Comparison of ENCODE assay signal across 10 cellular contexts in the genomic region with DNA sequence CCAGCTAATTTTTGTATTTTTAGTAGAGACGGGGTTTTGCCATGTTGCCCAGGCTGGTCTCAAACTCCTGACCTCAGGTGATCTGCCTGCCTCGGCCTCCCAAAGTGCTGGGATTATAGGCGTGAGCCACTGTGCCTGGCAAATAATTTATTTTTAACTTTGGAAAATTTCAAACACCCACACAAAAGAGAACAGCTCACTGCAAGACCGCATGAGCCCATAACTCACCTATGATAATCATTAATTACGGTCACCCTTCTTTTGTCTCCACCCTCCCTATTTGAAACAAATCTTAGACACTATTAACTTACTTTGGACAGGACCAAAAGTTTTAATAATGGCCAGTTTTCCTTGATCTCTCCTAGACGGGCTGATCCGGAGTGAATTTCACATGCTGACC. TPM values are rescaled to one million over a fixed set of nuclear protein-coding genes. Genes with fewer than 3 reads are reported as not detected.
"Had no signal": no experiment of that assay in that cellular context is flagged by ENCODE, and none has a peak within 500 bp of the region (broad histone marks: within the 10 kb centered on the region; RNA-seq: fewer than 3 reads in every experiment).

No MANE protein-coding gene starts in this region.

RNA-seq across cellular contexts. Expression of a gene that starts 47.6 kb away (rescaled TPM):
- total RNA-seq: OCI-LY7, PC-3, PC-9, Peyer's patch, Right ventricle myocardium inferior, Right ventricle myocardium superior, RPMI7951, SJSA1, SK-MEL-5 had no signal
- polyA plus RNA-seq: SK-N-SH had no signal
